1 cellular context compared by ENCODE assay signal in the genomic region with DNA sequence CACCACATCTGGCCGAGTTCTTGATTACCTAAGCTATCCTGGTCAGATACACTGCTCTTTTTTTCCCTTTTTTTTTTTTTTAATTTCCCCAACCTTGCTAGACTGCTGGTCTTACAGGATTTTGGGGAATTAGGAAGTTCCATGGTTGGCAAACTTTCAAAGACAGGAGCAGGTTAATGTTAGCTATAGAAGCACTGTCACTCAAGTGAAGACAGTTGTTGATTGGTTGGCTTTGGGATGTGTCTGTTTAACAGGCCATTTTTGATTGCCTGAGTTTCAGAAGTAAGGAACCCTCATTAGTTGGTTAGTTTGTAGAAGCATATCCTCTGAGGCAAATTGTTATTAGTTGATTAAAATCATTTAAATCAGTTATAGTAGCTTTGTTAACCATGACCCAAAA.
TF ChIP-seq lines count a peak whose summit lies in the region.

No MANE protein-coding gene starts in this region.

TF ChIP-seq in GM12878, 131 proteins besides CTCF, POLR2A, EP300 and RAD21:
- TF ChIP-seq KAT2A (conservative IDR thresholded peaks at IDR 0.05; ENCODE audit: control insufficient read depth, low read depth, low read length): no peak
- TF ChIP-seq, protein P1, sequence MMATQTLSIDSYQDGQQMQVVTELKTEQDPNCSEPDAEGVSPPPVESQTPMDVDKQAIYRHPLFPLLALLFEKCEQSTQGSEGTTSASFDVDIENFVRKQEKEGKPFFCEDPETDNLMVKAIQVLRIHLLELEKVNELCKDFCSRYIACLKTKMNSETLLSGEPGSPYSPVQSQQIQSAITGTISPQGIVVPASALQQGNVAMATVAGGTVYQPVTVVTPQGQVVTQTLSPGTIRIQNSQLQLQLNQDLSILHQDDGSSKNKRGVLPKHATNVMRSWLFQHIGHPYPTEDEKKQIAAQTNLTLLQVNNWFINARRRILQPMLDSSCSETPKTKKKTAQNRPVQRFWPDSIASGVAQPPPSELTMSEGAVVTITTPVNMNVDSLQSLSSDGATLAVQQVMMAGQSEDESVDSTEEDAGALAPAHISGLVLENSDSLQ (IDR thresholded peaks at IDR 0.05): peak; percentile 80
- TF ChIP-seq, protein P2, sequence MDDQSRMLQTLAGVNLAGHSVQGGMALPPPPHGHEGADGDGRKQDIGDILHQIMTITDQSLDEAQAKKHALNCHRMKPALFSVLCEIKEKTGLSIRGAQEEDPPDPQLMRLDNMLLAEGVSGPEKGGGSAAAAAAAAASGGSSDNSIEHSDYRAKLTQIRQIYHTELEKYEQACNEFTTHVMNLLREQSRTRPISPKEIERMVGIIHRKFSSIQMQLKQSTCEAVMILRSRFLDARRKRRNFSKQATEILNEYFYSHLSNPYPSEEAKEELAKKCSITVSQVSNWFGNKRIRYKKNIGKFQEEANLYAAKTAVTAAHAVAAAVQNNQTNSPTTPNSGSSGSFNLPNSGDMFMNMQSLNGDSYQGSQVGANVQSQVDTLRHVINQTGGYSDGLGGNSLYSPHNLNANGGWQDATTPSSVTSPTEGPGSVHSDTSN (IDR thresholded peaks at IDR 0.05; ENCODE audit: insufficient replicate concordance, low read depth, low read length): peak; percentile 51
